ENCODE assay signal across 15 cellular contexts in genomic region chr15:89751748-89752147, GRCh38. TPM values are rescaled to one million over a fixed set of nuclear protein-coding genes. Genes with fewer than 3 reads are reported as not detected.
DNase-seq lines count a peak whose midpoint lies in the region; ATAC-seq and TF ChIP-seq lines count a peak whose summit lies in the region.
"Had no signal": no experiment of that assay in that cellular context is flagged by ENCODE, and none has a peak within 500 bp of the region (broad histone marks: within the 10 kb centered on the region; RNA-seq: fewer than 3 reads in every experiment).

No MANE protein-coding gene starts in this region.

- TF ChIP-seq CTCF in LNCaP clone FGC (IDR thresholded peaks at IDR 0.05; ENCODE audit: control insufficient read depth, extremely low read depth, insufficient read depth) = no peak
- TF ChIP-seq CTCF in epithelial cell of esophagus (IDR thresholded peaks at IDR 0.05; ENCODE audit: insufficient read depth, low read depth, low read length, missing control alignments) = no peak

- H3K79me1 ChIP-seq in trophoblast cell (ENCODE audit: low read length) = peaks cover 10% of the 10 kb centered on the region

- no peak overlapping the region for H3K9ac ChIP-seq in trophoblast cell (ENCODE audit: low read length)

- peaks cover 4% of the 10 kb centered on the region for H3K79me2 ChIP-seq in trophoblast cell (ENCODE audit: control insufficient read depth, insufficient read depth, low read length, poor library complexity)

- no CpG with 5 or more reads among the region's 5 CpGs for WGBS in trophoblast cell (ENCODE audit: extremely low coverage, insufficient coverage, insufficient read length)

- peak overlapping the region; percentile 16 for H4K91ac ChIP-seq in trophoblast cell (ENCODE audit: low read depth, low read length)

- H2BK5ac ChIP-seq in trophoblast cell (ENCODE audit: low read depth, low read length, poor library complexity) = no peak overlapping the region

- H3K27ac ChIP-seq in trophoblast cell (ENCODE audit: low read depth, low read length) = peak overlapping the region; percentile 24

- H2BK120ac ChIP-seq in trophoblast cell (ENCODE audit: insufficient read depth, low read length, poor library complexity) = no peak overlapping the region

- no peak overlapping the region for H4K12ac ChIP-seq in trophoblast cell (ENCODE audit: low read depth, low read length)

- peak overlapping the region; percentile 68; the same call in 1 of the 2 replicates for H3K4me3 ChIP-seq in LNCaP clone FGC (ENCODE audit: low read depth, low read length)
- H3K4me3 ChIP-seq in epithelial cell of esophagus (ENCODE audit: low read length) = no peak overlapping the region
- H3K4me3 ChIP-seq in trophoblast cell (ENCODE audit: low read depth, low read length) = no peak overlapping the region

- no peak overlapping the region for H2AFZ ChIP-seq in trophoblast cell (ENCODE audit: insufficient read depth, low read length, poor library complexity)

- no peak overlapping the region for H4K8ac ChIP-seq in trophoblast cell (ENCODE audit: low read depth, low read length)

- H2AK5ac ChIP-seq in trophoblast cell (ENCODE audit: low read length) = peak overlapping the region; percentile 45

- H2BK12ac ChIP-seq in trophoblast cell (ENCODE audit: low read length) = no peak overlapping the region

- peaks cover 29% of the 10 kb centered on the region for H3K27me3 ChIP-seq in trophoblast cell (ENCODE audit: insufficient read depth, low read length)

- peaks cover 32 to 36% of the 10 kb centered on the region in 2 experiments for H3K4me1 ChIP-seq in trophoblast cell (ENCODE audit: control insufficient read depth in 1 of 2, insufficient read depth in 2 of 2, low read length in 2 of 2)

- H3K4me2 ChIP-seq in trophoblast cell (ENCODE audit: low read length) = peak overlapping the region; percentile 5

- peak overlapping the region; percentile 38 for H3K14ac ChIP-seq in trophoblast cell (ENCODE audit: low read length)

- H3K36me3 ChIP-seq in trophoblast cell (ENCODE audit: control insufficient read depth in 1 of 2, insufficient read depth in 2 of 2, low read length in 2 of 2) = no peaks in the 10 kb centered on the region

- no peak overlapping the region for H3K4ac ChIP-seq in trophoblast cell (ENCODE audit: low read depth, low read length)

- no peak overlapping the region for H3K23ac ChIP-seq in trophoblast cell (ENCODE audit: low read length)

- H3K9me3 ChIP-seq in trophoblast cell (ENCODE audit: insufficient read depth, low read depth, low read length) = peaks cover 7% of the 10 kb centered on the region

- ATAC-seq in HG03097 (IDR thresholded peaks at IDR 0.05; ENCODE audit: low FRiP score, unreplicated experiment) = no peak

- DNase-seq in NCI-H2196 (lab: John Stamatoyannopoulos, UW; ENCODE audit: unreplicated experiment) (peak; percentile 13), NCI-H2196 treated with DMSO at 0.1 percent for 48 hours (lab: John Stamatoyannopoulos, UW; ENCODE audit: unreplicated experiment) (no peak), LNCaP clone FGC (ENCODE audit: low read depth) (peak; percentile 82), epithelial cell of esophagus (ENCODE audit: low read depth) (peak; percentile 56), trophoblast cell (peak; percentile 71 to 90), NCI-H2171 treated with DMSO at 0.1 percent for 48 hours (lab: John Stamatoyannopoulos, UW) (no peak)
- DNase-seq in stimulated activated CD4-positive, alpha-beta T cell treated with anti-CD3 and anti-CD28 coated beads, Interleukin-15, amount 100 ng/mL, for 24 hours = no peak
- DNase-seq: activated CD8-positive, alpha-beta T cell treated with anti-CD3 and anti-CD28 coated beads, Interleukin-2, amount 10 ng/mL, durations not matched to agents 7 days and 5 days; foreskin melanocyte; left cardiac atrium; NCI-H1436; NK-92 treated with Interleukin-12 subunit alpha and Interleukin-12 subunit beta, amount 100 ng/mL, for 24 hours; stimulated activated CD4-positive, alpha-beta T cell treated with anti-CD3 and anti-CD28 coated beads, Interleukin-2, amount 100 ng/mL, for 24 hours; T-helper 1 cell had no signal

- H3K18ac ChIP-seq in trophoblast cell (ENCODE audit: low read length) = no peak overlapping the region

RNA-seq across cellular contexts. Expression of gene MESP1, which starts 0.7 kb away (rescaled TPM):
- 0.04 and 0.10 TPM in 2 replicates for polyA plus RNA-seq in trophoblast cell (2013)

RNA-seq across cellular contexts. Expression of gene MESP2, which starts 24.4 kb away (rescaled TPM):
- 0.10 and 0.22 TPM in 2 replicates for polyA plus RNA-seq in trophoblast cell (2013)

Comparison
In these comparisons a context has a peak if more than half of its experiments do, and no peak if none do; other contexts are left out.
1. DNase-seq: peak in NCI-H2196 (single experiment), LNCaP clone FGC (single experiment), epithelial cell of esophagus (single experiment) and trophoblast cell (2 of 2); none in NCI-H2196 treated with DMSO at 0.1 percent for 48 hours (single experiment), NCI-H2171 treated with DMSO at 0.1 percent for 48 hours (single experiment) and stimulated activated CD4-positive, alpha-beta T cell treated with anti-CD3 and anti-CD28 coated beads, Interleukin-15, amount 100 ng/mL, for 24 hours (single experiment).